29 cellular contexts compared by ENCODE assay signal in genomic region chr17:14409292-14409691, GRCh38.
"Had no signal": no experiment of that assay in that cellular context is flagged by ENCODE, and none has a peak within 500 bp of the region (broad histone marks: within the 10 kb centered on the region; RNA-seq: fewer than 3 reads in every experiment).

No MANE protein-coding gene starts in this region.

- H3K4me2 ChIP-seq: PC-9 had no signal

- H3K27ac ChIP-seq: PC-9, RWPE1, SJCRH30, SK-N-MC had no signal

- H3K4me3 ChIP-seq: K562, PC-9, SJCRH30, SK-N-MC had no signal

- H3K9me3 ChIP-seq: SJCRH30 had no signal

- DNase-seq: KG1, MM.1S, MV-4-11, NCI-H1092, NCI-H1105, NCI-H1417 treated with DMSO at 0.1 percent for 48 hours, NCI-H1436 treated with DMSO at 0.1 percent for 48 hours, NCI-H1694 treated with DMSO at 0.1 percent for 48 hours, NCI-H187 treated with DMSO at 0.1 percent for 48 hours, NCI-H2029, NCI-H2081, NCI-H2171 treated with DMSO at 0.1 percent for 48 hours, NCI-H2227 treated with DMSO at 0.1 percent for 48 hours, NCI-H345, NCI-H446, NCI-H510A treated with DMSO at 0.1 percent for 48 hours, NCI-H524 treated with DMSO at 0.1 percent for 48 hours, NCI-H526 treated with DMSO at 0.1 percent for 48 hours, NCI-H774, PC-9, SHP77, SIG-M5, SJCRH30 had no signal

- H2AFZ ChIP-seq: PC-9 had no signal

- H3K4me1 ChIP-seq: SJCRH30 had no signal

- ATAC-seq: K562, Panc1, Right ventricle myocardium inferior, SK-N-SH treated with all-trans-retinoic acid at 6 μM for 48 hours had no signal

- H3K27me3 ChIP-seq: SJCRH30 had no signal

- H3K36me3 ChIP-seq: SJCRH30 had no signal
